In the genomic region with DNA sequence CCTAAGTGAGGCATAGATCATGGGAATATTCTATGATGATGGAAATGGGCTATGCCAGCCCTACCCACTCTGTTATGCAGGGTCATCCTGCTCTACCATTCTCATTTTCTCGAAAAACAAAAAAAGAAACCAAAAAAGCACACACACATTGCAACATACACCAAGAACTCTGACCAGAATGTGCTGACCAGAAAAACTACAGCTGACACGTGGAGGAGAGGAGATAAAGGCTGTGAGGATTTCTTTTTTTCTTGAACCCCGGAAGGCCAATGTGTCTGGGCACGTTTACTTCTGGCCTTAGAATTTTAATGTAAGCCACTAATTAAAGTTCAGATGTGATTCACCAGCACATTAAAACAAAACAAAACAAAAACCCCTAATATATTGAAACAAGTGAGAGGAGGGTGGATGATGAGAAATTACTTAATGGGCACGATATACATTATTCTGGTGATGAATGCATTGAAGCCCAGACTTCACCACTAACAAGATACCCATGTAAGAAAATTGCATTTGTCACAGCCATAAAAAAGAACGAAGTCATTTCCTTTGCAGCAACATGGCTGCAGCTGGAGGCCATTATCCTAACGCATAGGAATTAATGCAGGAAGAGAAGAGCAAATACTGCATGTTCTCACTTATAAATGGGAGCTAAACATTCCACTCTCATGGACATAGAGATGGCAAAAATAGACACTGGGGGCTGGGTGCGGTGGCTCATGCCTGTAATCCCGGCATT, we compare ENCODE assay signal across 24 cellular contexts.
DNase-seq lines count a peak whose midpoint lies in the region; ATAC-seq and TF ChIP-seq lines count a peak whose summit lies in the region.
"Had no signal": no experiment of that assay in that cellular context is flagged by ENCODE, and none has a peak within 500 bp of the region (broad histone marks: within the 10 kb centered on the region; RNA-seq: fewer than 3 reads in every experiment).

No MANE protein-coding gene starts in this region.

- TF ChIP-seq CTCF in HEK293 (tag by site-specific recombination; IDR thresholded peaks at IDR 0.05), result no peak
- TF ChIP-seq CTCF in RWPE1 (conservative IDR thresholded peaks at IDR 0.05; ENCODE audit: low read depth), result no peak
- TF ChIP-seq CTCF in fibroblast of mammary gland (conservative IDR thresholded peaks at IDR 0.05; ENCODE audit: control insufficient read depth, insufficient read depth, low read depth, low read length), result no peak
- no peak for TF ChIP-seq CTCF in omental fat pad (IDR thresholded peaks at IDR 0.05)
- no peak for TF ChIP-seq CTCF in GM20000 (IDR thresholded peaks at IDR 0.05; ENCODE audit: extremely low read depth, missing control alignments)

- H3K9me3 ChIP-seq in HEK293 (ENCODE audit: control insufficient read depth, insufficient read depth, low read depth, low read length), result no peaks in the 10 kb centered on the region
- H3K9me3 ChIP-seq: prostate gland, stomach, transverse colon had no signal

- POLR2A ChIA-PET in HEK293 (lab: Yijun Ruan, JAX) (interaction anchor here (3.0 kb wide), 1 partner anchor 96 kb away, joined by 40 read pairs; the partner anchor contains the start of gene HSPA2), RWPE1 (lab: Yijun Ruan, JAX; ENCODE audit: low non-redundant PET) (no interaction called here)

- CTCF ChIA-PET in HEK293 (lab: Yijun Ruan, JAX) (interaction anchor here (0.6 to 2.7 kb wide), 15 partner anchors 13 to 299 kb away, joined by 3 to 14 read pairs (median 5); no protein-coding TSS in a partner anchor), RWPE1 (lab: Yijun Ruan, JAX) (interaction anchor here (0.5 to 1.5 kb wide), 7 partner anchors 16 to 250 kb away, joined by 3 to 11 read pairs (median 4); no protein-coding TSS in a partner anchor)

- H3K27ac ChIP-seq in HEK293 (ENCODE audit: extremely low read depth, low read depth, low read length), result no peak overlapping the region
- H3K27ac ChIP-seq in RWPE1, result 0 out of 2 replicates have a peak overlapping the region, but pooled peaks have one; percentile 28
- H3K27ac ChIP-seq: foreskin keratinocyte, prostate gland, stomach, transverse colon had no signal

- DNase-seq in RWPE1 (ENCODE audit: low spot score) (no peak), fibroblast of mammary gland (ENCODE audit: low read depth) (peak; percentile 12), omental fat pad (ENCODE audit: low spot score) (no peak), GM20000 (ENCODE audit: low spot score) (no peak)
- no peak for DNase-seq in central memory CD4-positive, alpha-beta T cell
- DNase-seq: activated CD4-positive, alpha-beta T cell treated with anti-CD3 and anti-CD28 coated beads, Interleukin-2, amount 10 ng/mL, durations not matched to agents 24 days and 14 days; activated naive CD4-positive, alpha-beta T cell treated with Interleukin-2 at 50 U/mL for 16 hours; activated T-cell treated with anti-CD3 and anti-CD28 coated beads, Interleukin-2, amount 50 U/mL, for 72 hours; amniotic stem cell; dermis blood vessel endothelial cell; EL; hippocampal formation; NCI-H1048; NCI-H187; stimulated activated CD8-positive, alpha-beta memory T cell treated with anti-CD3 and anti-CD28 coated beads, Interleukin-4, amount 100 ng/mL, for 48 hours; stomach; transverse colon had no signal

- peak; percentile 14 for ATAC-seq in omental fat pad (ENCODE audit: low FRiP score)
- no peak for ATAC-seq in GM21447 (IDR thresholded peaks at IDR 0.05; ENCODE audit: unreplicated experiment)
- no peak for ATAC-seq in GM21737 (IDR thresholded peaks at IDR 0.05; ENCODE audit: unreplicated experiment)
- ATAC-seq: activated T-cell treated with anti-CD3 and anti-CD28 coated beads, Interleukin-2, amount 50 U/mL, for 72 hours; foreskin keratinocyte; SK-N-SH treated with all-trans-retinoic acid at 6 μM for 48 hours had no signal

- no peak overlapping the region for H3K4me3 ChIP-seq in HEK293 (ENCODE audit: low read depth, low read length)
- no peak overlapping the region for H3K4me3 ChIP-seq in fibroblast of mammary gland (ENCODE audit: control insufficient read depth, low read depth, low read length)
- H3K4me3 ChIP-seq: lung, prostate gland, stomach, transverse colon had no signal

- H3K36me3 ChIP-seq in HEK293 (ENCODE audit: control insufficient read depth in 2 of 2, insufficient read depth in 1 of 2, low read length in 2 of 2), result no peaks in the 10 kb centered on the region
- H3K36me3 ChIP-seq: prostate gland, stomach, transverse colon had no signal

- H3K4me1 ChIP-seq in HEK293 (ENCODE audit: control insufficient read depth, insufficient read depth, low read length), result no peaks in the 10 kb centered on the region
- H3K4me1 ChIP-seq: prostate gland had no signal

TF ChIP-seq in HEK293, 187 proteins besides CTCF, POLR2A, EP300 and RAD21:
- no peak for TF ChIP-seq ZSCAN23 (tag by site-specific recombination; IDR thresholded peaks at IDR 0.05)
- no peak for TF ChIP-seq SALL2 (tag by site-specific recombination; IDR thresholded peaks at IDR 0.05; ENCODE audit: borderline replicate concordance)
- no peak for TF ChIP-seq ZNF274 (IDR thresholded peaks at IDR 0.05; ENCODE audit: low read length)
- no peak for TF ChIP-seq ZNF274 (tag by site-specific recombination; IDR thresholded peaks at IDR 0.05; ENCODE audit: borderline replicate concordance)
- TF ChIP-seq, protein P1, sequence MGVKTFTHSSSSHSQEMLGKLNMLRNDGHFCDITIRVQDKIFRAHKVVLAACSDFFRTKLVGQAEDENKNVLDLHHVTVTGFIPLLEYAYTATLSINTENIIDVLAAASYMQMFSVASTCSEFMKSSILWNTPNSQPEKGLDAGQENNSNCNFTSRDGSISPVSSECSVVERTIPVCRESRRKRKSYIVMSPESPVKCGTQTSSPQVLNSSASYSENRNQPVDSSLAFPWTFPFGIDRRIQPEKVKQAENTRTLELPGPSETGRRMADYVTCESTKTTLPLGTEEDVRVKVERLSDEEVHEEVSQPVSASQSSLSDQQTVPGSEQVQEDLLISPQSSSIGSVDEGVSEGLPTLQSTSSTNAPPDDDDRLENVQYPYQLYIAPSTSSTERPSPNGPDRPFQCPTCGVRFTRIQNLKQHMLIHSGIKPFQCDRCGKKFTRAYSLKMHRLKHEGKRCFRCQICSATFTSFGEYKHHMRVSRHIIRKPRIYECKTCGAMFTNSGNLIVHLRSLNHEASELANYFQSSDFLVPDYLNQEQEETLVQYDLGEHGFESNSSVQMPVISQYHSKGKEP (tag by site-specific recombination; IDR thresholded peaks at IDR 0.05), result peak; percentile 68
- TF ChIP-seq ZNF843 (tag by site-specific recombination; IDR thresholded peaks at IDR 0.05), result no peak
- TF ChIP-seq BCL11B (tag by site-specific recombination; IDR thresholded peaks at IDR 0.05; ENCODE audit: low read depth), result no peak
- no peak for TF ChIP-seq ZNF692 (tag by site-specific recombination; IDR thresholded peaks at IDR 0.05)
